8 cellular contexts compared by ENCODE assay signal in genomic region chr1:223748773-223749733, GRCh38. TPM values are rescaled to one million over a fixed set of nuclear protein-coding genes. Genes with fewer than 3 reads are reported as not detected.
DNase-seq lines count a peak whose midpoint lies in the region; ATAC-seq, FAIRE-seq and TF ChIP-seq lines count a peak whose summit lies in the region.

No MANE protein-coding gene starts in this region.

- CTCF ChIA-PET in activated naive CD4-positive, alpha-beta T cell treated with anti-CD3 and anti-CD28 coated beads for 36 hours (lab: Charles Lee): interaction anchor here (0.6 to 5.3 kb wide), 28 partner anchors 10 to 401 kb away, joined by 3 to 80 read pairs (median 6); partner anchors contain the start of gene CAPN2

- intact Hi-C loops in activated naive CD4-positive, alpha-beta T cell treated with anti-CD3 and anti-CD28 coated beads for 36 hours (cut with micrococcal nuclease): loop anchor here (1.0 to 2.0 kb wide), 3 partner anchors 22 to 50 kb away; partner anchors contain the start of gene CAPN2

- peak overlapping the region; percentile 59 for H3K4me3 Mint-ChIP-seq in activated naive CD4-positive, alpha-beta T cell treated with anti-CD3 and anti-CD28 coated beads for 36 hours

- peak; percentile 75 for DNase-seq in GM12892 (ENCODE audit: insufficient read length)
- peak; percentile 35 for DNase-seq in SK-MEL-5 (ENCODE audit: low read depth, low spot score)
- peak; percentile 63 for DNase-seq in activated naive CD4-positive, alpha-beta T cell treated with anti-CD3 and anti-CD28 coated beads for 36 hours
- DNase-seq in glomerular visceral epithelial cell (ENCODE audit: extremely low spot score): peak; percentile 33
- peak; percentile 42 for DNase-seq in occipital lobe (lab: John Stamatoyannopoulos, UW)
- peak; percentile 82 for DNase-seq in superior temporal gyrus (ENCODE audit: extremely low spot score)
- no peak for DNase-seq in NCI-H446 treated with DMSO at 0.1 percent for 48 hours (lab: John Stamatoyannopoulos, UW)

- peak; percentile 84 for FAIRE-seq in GM12892 (lab: Jason Lieb, UNC)

- H3K36me3 Mint-ChIP-seq in activated naive CD4-positive, alpha-beta T cell treated with anti-CD3 and anti-CD28 coated beads for 36 hours (ENCODE audit: low read depth): peaks cover 3% of the 10 kb centered on the region

- peak; percentile 69 for ATAC-seq in HG02938 (IDR thresholded peaks at IDR 0.05; ENCODE audit: unreplicated experiment)

- in situ Hi-C loops in SK-MEL-5 (cut with HindIII; ENCODE audit: low pct_unique_long_range_greater_than_20kb, low sequenced_read_pairs): no loop called here

- no peak for TF ChIP-seq POLR2A in GM12892 (IDR thresholded peaks at IDR 0.05; ENCODE audit: low read depth, low read length)

- peaks cover 3% of the 10 kb centered on the region for H3K4me1 Mint-ChIP-seq in activated naive CD4-positive, alpha-beta T cell treated with anti-CD3 and anti-CD28 coated beads for 36 hours (ENCODE audit: low read depth)

- H3K9me3 Mint-ChIP-seq in activated naive CD4-positive, alpha-beta T cell treated with anti-CD3 and anti-CD28 coated beads for 36 hours: no peaks in the 10 kb centered on the region

- no peak overlapping the region for H3K27ac Mint-ChIP-seq in activated naive CD4-positive, alpha-beta T cell treated with anti-CD3 and anti-CD28 coated beads for 36 hours

- H3K27me3 Mint-ChIP-seq in activated naive CD4-positive, alpha-beta T cell treated with anti-CD3 and anti-CD28 coated beads for 36 hours (ENCODE audit: low read depth): no peaks in the 10 kb centered on the region

RNA-seq across cellular contexts. Expression of gene CAPN2, which starts 36.7 kb away (rescaled TPM):
- 43.2 TPM for polyA plus RNA-seq in GM12892 (2012; ENCODE audit: missing spikeins)
- total RNA-seq in SK-MEL-5 (2014; rRNA removed; shearing (Covaris generic)): 75.9 and 76.0 TPM in 2 replicates
- 75.5 and 86.5 TPM in 2 replicates for polyA plus RNA-seq in SK-MEL-5 (2015; cell fraction: cytosol; rRNA removed)
- 95.7 and 99.1 TPM in 2 replicates for polyA plus RNA-seq in SK-MEL-5 (2015; cell fraction: nucleus; rRNA removed)
- total RNA-seq in activated naive CD4-positive, alpha-beta T cell treated with anti-CD3 and anti-CD28 coated beads for 36 hours: 10 to 100 TPM; 17.0 to 19.5 TPM
- 41.5 TPM for total RNA-seq in occipital lobe
